Comparison of ENCODE assay signal across 1 cellular context in genomic region chr2:61536723-61537581, GRCh38.
TF ChIP-seq lines count a peak whose summit lies in the region.

No MANE protein-coding gene starts in this region.

TF ChIP-seq in SK-N-SH, 30 proteins besides CTCF, POLR2A, EP300 and RAD21:
- peak; percentile 98 for TF ChIP-seq MXI1 (IDR thresholded peaks at IDR 0.05; ENCODE audit: low read depth, low read length)
- TF ChIP-seq USF1 (IDR thresholded peaks at IDR 0.05; ENCODE audit: borderline replicate concordance, low read depth) = peak; percentile 88
- no peak for TF ChIP-seq PBX3 (IDR thresholded peaks at IDR 0.05)
- no peak for TF ChIP-seq TCF12 (IDR thresholded peaks at IDR 0.05)
- TF ChIP-seq RXRA (IDR thresholded peaks at IDR 0.05; ENCODE audit: borderline replicate concordance, low read depth) = no peak
- no peak for TF ChIP-seq TEAD4 (IDR thresholded peaks at IDR 0.05; ENCODE audit: borderline replicate concordance, insufficient read depth)
- TF ChIP-seq ZBTB33 (IDR thresholded peaks at IDR 0.05; ENCODE audit: borderline replicate concordance, low read depth) = no peak
- TF ChIP-seq EZH2phosphoT487 (IDR thresholded peaks at IDR 0.05; ENCODE audit: borderline replicate concordance, low read depth) = no peak
- no peak for TF ChIP-seq FOSL2 (IDR thresholded peaks at IDR 0.05; ENCODE audit: borderline replicate concordance, low read depth)
- TF ChIP-seq NRF1 (IDR thresholded peaks at IDR 0.05; ENCODE audit: low read depth, low read length) = no peak
- TF ChIP-seq USF2 (IDR thresholded peaks at IDR 0.05; ENCODE audit: borderline replicate concordance, low read depth, low read length) = peak; percentile 65
- TF ChIP-seq RFX5 (IDR thresholded peaks at IDR 0.05; ENCODE audit: low read length) = no peak
- no peak for TF ChIP-seq CHD2 (IDR thresholded peaks at IDR 0.05; ENCODE audit: low read length, partially characterized antibody)
- TF ChIP-seq TAF1 (IDR thresholded peaks at IDR 0.05; ENCODE audit: borderline replicate concordance, low read depth, low read length) = peak; percentile 64
- no peak for TF ChIP-seq FOXM1 (IDR thresholded peaks at IDR 0.05; ENCODE audit: low read depth)
- peak; percentile 88 for TF ChIP-seq SIN3A (IDR thresholded peaks at IDR 0.05; ENCODE audit: borderline replicate concordance, low read depth, low read length)
- no peak; the same call in 1 of the 2 replicates for TF ChIP-seq YY1 (IDR thresholded peaks at IDR 0.05; ENCODE audit: low read depth)
- 0 out of 2 replicates have a peak, but pooled peaks have one; percentile 13 for TF ChIP-seq SMC3 (IDR thresholded peaks at IDR 0.05; ENCODE audit: low read depth, low read length)
- no peak for TF ChIP-seq MEF2A (IDR thresholded peaks at IDR 0.05; ENCODE audit: borderline replicate concordance, low read depth)
- TF ChIP-seq POLR2AphosphoS5 (IDR thresholded peaks at IDR 0.05; ENCODE audit: low read depth, low read length) = peak; percentile 84
- no peak for TF ChIP-seq RCOR1 (IDR thresholded peaks at IDR 0.05; ENCODE audit: low read length)
- TF ChIP-seq ELF1 (IDR thresholded peaks at IDR 0.05) = no peak
- no peak for TF ChIP-seq REST (IDR thresholded peaks at IDR 0.05; ENCODE audit: low read depth, low read length)
- TF ChIP-seq MAX (IDR thresholded peaks at IDR 0.05; ENCODE audit: low read depth) = peak; percentile 91
- TF ChIP-seq JUND (IDR thresholded peaks at IDR 0.05) = no peak
- no peak for TF ChIP-seq FOXJ3 (CRISPR knock-in tag; IDR thresholded peaks at IDR 0.05)
- TF ChIP-seq IRF3 (IDR thresholded peaks at IDR 0.05; ENCODE audit: low read depth, low read length) = no peak
- no peak for TF ChIP-seq NFIC (IDR thresholded peaks at IDR 0.05; ENCODE audit: borderline replicate concordance)
- no peak for TF ChIP-seq GATA2 (CRISPR knock-in tag; IDR thresholded peaks at IDR 0.05)
- no peak for TF ChIP-seq GABPA (IDR thresholded peaks at IDR 0.05; ENCODE audit: low read depth)
